In genomic region chr2:96507957-96508520, GRCh38 we compare ENCODE assay signal across 8 cellular contexts. TPM values are rescaled to one million over a fixed set of nuclear protein-coding genes. Genes with fewer than 3 reads are reported as not detected.
DNase-seq lines count a peak whose midpoint lies in the region; ATAC-seq and TF ChIP-seq lines count a peak whose summit lies in the region.

No MANE protein-coding gene starts in this region.

- H3K9me3 Mint-ChIP-seq in activated CD4-positive, alpha-beta T cell treated with anti-CD3 and anti-CD28 coated beads, Interleukin-2, amount 10 ng/mL, durations not matched to agents 24 days and 14 days: no peaks in the 10 kb centered on the region

- ATAC-seq in HG02678 (IDR thresholded peaks at IDR 0.05; ENCODE audit: unreplicated experiment): peak; percentile 55

- H3K4me3 Mint-ChIP-seq in activated CD4-positive, alpha-beta T cell treated with anti-CD3 and anti-CD28 coated beads, Interleukin-2, amount 10 ng/mL, durations not matched to agents 24 days and 14 days: peak overlapping the region; percentile 73

- H3K27ac Mint-ChIP-seq in activated CD4-positive, alpha-beta T cell treated with anti-CD3 and anti-CD28 coated beads, Interleukin-2, amount 10 ng/mL, durations not matched to agents 24 days and 14 days: no peak overlapping the region

- no peaks in the 10 kb centered on the region for H3K36me3 Mint-ChIP-seq in activated CD4-positive, alpha-beta T cell treated with anti-CD3 and anti-CD28 coated beads, Interleukin-2, amount 10 ng/mL, durations not matched to agents 24 days and 14 days (ENCODE audit: low read depth)

- TF ChIP-seq CTCF in GM10266 (IDR thresholded peaks at IDR 0.05; ENCODE audit: control insufficient read depth, insufficient read depth, low read depth, missing control alignments): peak; percentile 97
- TF ChIP-seq CTCF in colonic mucosa (IDR thresholded peaks at IDR 0.05): peak; percentile 100

- intact Hi-C loops in activated CD4-positive, alpha-beta T cell treated with anti-CD3 and anti-CD28 coated beads, Interleukin-2, amount 10 ng/mL, durations not matched to agents 24 days and 14 days (cut with micrococcal nuclease): loop anchor here (1.0 to 5.0 kb wide), 7 partner anchors 17 to 146 kb away; no protein-coding TSS in a partner anchor
- intact Hi-C loops in colonic mucosa (cut with DNase I): loop anchor here (2.0 to 5.0 kb wide), 2 partner anchors 36 to 99 kb away; no protein-coding TSS in a partner anchor

- peak overlapping the region; percentile 36 for H3K4me3 ChIP-seq in colonic mucosa

- H3K27me3 Mint-ChIP-seq in activated CD4-positive, alpha-beta T cell treated with anti-CD3 and anti-CD28 coated beads, Interleukin-2, amount 10 ng/mL, durations not matched to agents 24 days and 14 days: no peaks in the 10 kb centered on the region

- no peaks in the 10 kb centered on the region for H3K36me3 ChIP-seq in colonic mucosa

- H3K4me1 ChIP-seq in colonic mucosa: peaks cover 18% of the 10 kb centered on the region

- peak; percentile 93 for DNase-seq in GM10266 (ENCODE audit: extremely low spot score)
- DNase-seq in NCI-H2227 treated with DMSO at 0.1 percent for 48 hours (lab: John Stamatoyannopoulos, UW): peak; percentile 10
- peak; percentile 97 for DNase-seq in activated CD4-positive, alpha-beta T cell treated with anti-CD3 and anti-CD28 coated beads, Interleukin-2, amount 10 ng/mL, durations not matched to agents 24 days and 14 days
- DNase-seq in colonic mucosa: peak; percentile 84
- DNase-seq in lung microvascular endothelial cell (ENCODE audit: low read depth in 2 of 2): peak; percentile 56 to 68
- DNase-seq in stimulated activated CD8-positive, alpha-beta memory T cell treated with anti-CD3 and anti-CD28 coated beads, Interleukin-12 subunit alpha, Interleukin-12 subunit beta, amount 100 ng/mL, for 4 hours (ENCODE audit: low read depth): peak; percentile 78
- DNase-seq in H4 (ENCODE audit: low spot score): no peak

- no peak overlapping the region for H3K9ac ChIP-seq in colonic mucosa (ENCODE audit: low read depth in 2 of 2, low read length in 2 of 2)

- H3K9me3 ChIP-seq in colonic mucosa: no peaks in the 10 kb centered on the region

- H3K27me3 ChIP-seq in colonic mucosa: no peaks in the 10 kb centered on the region

- no peak overlapping the region for H3K27ac ChIP-seq in colonic mucosa

- H3K4me1 Mint-ChIP-seq in activated CD4-positive, alpha-beta T cell treated with anti-CD3 and anti-CD28 coated beads, Interleukin-2, amount 10 ng/mL, durations not matched to agents 24 days and 14 days: peaks cover 40% of the 10 kb centered on the region

RNA-seq across cellular contexts. Expression of gene NEURL3, which starts 2.9 kb away (rescaled TPM):
- 1.0 and 1.2 TPM in 2 replicates for total RNA-seq in activated CD4-positive, alpha-beta T cell treated with anti-CD3 and anti-CD28 coated beads, Interleukin-2, amount 10 ng/mL, durations not matched to agents 24 days and 14 days
- total RNA-seq in colonic mucosa: 1 to 10 TPM; 2.5 to 2.6 TPM
- under 0.01 and 0.20 TPM in 2 replicates for total RNA-seq in lung microvascular endothelial cell
- total RNA-seq in H4 (2014; rRNA removed; shearing (Covaris generic)): not detected in 2 replicates

RNA-seq across cellular contexts. Expression of gene ARID5A, which starts 28.5 kb away (rescaled TPM):
- 214 and 229 TPM in 2 replicates for total RNA-seq in activated CD4-positive, alpha-beta T cell treated with anti-CD3 and anti-CD28 coated beads, Interleukin-2, amount 10 ng/mL, durations not matched to agents 24 days and 14 days
- total RNA-seq in colonic mucosa (10 to 100 TPM in 1 of 2 donors, 1 to 10 TPM in 1; 6.9 to 16.4 TPM), lung microvascular endothelial cell (8.5 and 9.7 TPM in 2 replicates)
- total RNA-seq in H4 (2014; rRNA removed; shearing (Covaris generic)): 4.8 and 9.8 TPM in 2 replicates

Comparison
In these comparisons a context has a peak if more than half of its experiments do, and no peak if none do; other contexts are left out.
1. RNA of gene ARID5A, which starts 28.5 kb away (total RNA-seq): 214 to 229 TPM in activated CD4-positive, alpha-beta T cell treated with anti-CD3 and anti-CD28 coated beads, Interleukin-2, amount 10 ng/mL, durations not matched to agents 24 days and 14 days; 6.9 to 16.4 TPM in colonic mucosa, 8.5 to 9.7 TPM in lung microvascular endothelial cell and 4.8 to 9.8 TPM in H4; every median in the first group is over 10 times any median in the second.